In the genomic region with DNA sequence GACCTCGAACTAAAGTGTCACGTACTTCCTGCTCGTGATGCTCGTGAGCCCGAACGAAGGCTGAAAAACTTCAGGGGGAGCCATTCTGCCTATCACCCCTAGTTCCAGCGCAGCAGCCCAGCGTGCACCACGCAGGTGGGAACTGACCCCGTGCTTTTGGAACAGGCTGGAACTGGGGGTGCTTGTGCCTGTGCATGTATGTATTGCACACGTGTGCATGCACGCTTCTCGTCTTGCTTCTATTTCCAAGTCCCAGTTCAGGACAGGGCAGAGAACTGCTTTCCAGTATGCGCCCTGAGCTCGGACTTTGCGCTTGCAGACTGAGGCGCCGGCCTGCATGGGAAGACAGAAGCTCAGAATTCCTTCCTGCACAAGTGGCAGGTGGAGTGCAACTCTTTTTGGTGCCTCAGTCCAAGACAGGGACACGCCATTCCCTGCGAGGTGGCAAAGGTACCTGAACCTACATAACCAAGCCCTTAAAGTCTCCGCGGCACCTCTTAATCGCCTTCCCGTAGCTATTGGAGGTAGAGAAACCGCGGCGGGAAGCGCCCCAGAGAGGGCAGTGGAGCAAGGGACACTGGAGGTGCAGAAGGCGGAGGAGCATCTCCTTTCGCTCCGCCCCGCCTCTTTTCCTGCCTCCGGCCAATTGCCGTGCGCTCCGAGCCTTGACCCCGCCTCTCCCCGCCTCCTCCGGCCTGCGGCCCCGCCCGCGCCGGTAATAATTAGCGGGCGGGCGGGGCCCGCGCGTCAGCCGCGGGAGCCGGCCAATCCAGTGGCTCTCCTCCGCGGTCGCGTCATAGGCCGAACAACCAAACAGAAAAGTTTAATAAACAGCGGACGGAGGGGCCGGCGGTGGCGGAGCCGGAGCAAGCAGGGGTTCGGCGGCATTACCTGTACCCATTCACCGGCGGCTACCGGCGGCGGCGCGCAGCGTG, we compare ENCODE assay signal across 8 cellular contexts. TPM values are rescaled to one million over a fixed set of nuclear protein-coding genes. Genes with fewer than 3 reads are reported as not detected.
DNase-seq lines count a peak whose midpoint lies in the region; ATAC-seq and TF ChIP-seq lines count a peak whose summit lies in the region.

Gene ZFAND6, plus strand, starts transcription at position 826 of the 935 bp plus-strand sequence. CDS start 60,669 bp downstream, outside the sequence.

- no peaks in the 10 kb centered on the region for H3K36me3 ChIP-seq in BE2C

- no peaks in the 10 kb centered on the region for H3K27me3 Mint-ChIP-seq in activated CD4-positive, alpha-beta T cell treated with anti-CD3 and anti-CD28 coated beads for 36 hours

- TF ChIP-seq CTCF in BE2C (IDR thresholded peaks at IDR 0.05; ENCODE audit: low read depth, low read length) (no peak), choroid plexus epithelial cell (conservative IDR thresholded peaks at IDR 0.05; ENCODE audit: low read depth, low read length) (peak; percentile 1)

- no peaks in the 10 kb centered on the region for H3K9me3 Mint-ChIP-seq in activated CD4-positive, alpha-beta T cell treated with anti-CD3 and anti-CD28 coated beads for 36 hours (ENCODE audit: low read depth)

- peak; percentile 97 for DNase-seq in BE2C
- DNase-seq in GM19238 (ENCODE audit: insufficient read length, low spot score) = peak; percentile 84
- peak; percentile 97 for DNase-seq in NCI-H524 (lab: John Stamatoyannopoulos, UW)
- DNase-seq in activated CD4-positive, alpha-beta T cell treated with anti-CD3 and anti-CD28 coated beads for 36 hours = peak; percentile 97
- DNase-seq in choroid plexus epithelial cell (ENCODE audit: low read depth) = peak; percentile 94
- DNase-seq in kidney tubule cell (ENCODE audit: low spot score) = peak; percentile 97
- peak; percentile 84 to 95 (median 92) for DNase-seq in stimulated activated CD4-positive, alpha-beta T cell treated with anti-CD3 and anti-CD28 coated beads, Interleukin-1b, Interleukin-23, amount 100 ng/mL, for 24 hours (ENCODE audit: low read depth in 4 of 4, low spot score in 1 of 4)

- ATAC-seq in HG03442 (IDR thresholded peaks at IDR 0.05; ENCODE audit: unreplicated experiment) = peak; percentile 74
- ATAC-seq in activated CD4-positive, alpha-beta T cell treated with anti-CD3 and anti-CD28 coated beads for 36 hours = peak; percentile 83

- H3K27ac Mint-ChIP-seq in activated CD4-positive, alpha-beta T cell treated with anti-CD3 and anti-CD28 coated beads for 36 hours = peak within 1 kb of the TSS; percentile 87

- H3K4me1 Mint-ChIP-seq in activated CD4-positive, alpha-beta T cell treated with anti-CD3 and anti-CD28 coated beads for 36 hours = peaks cover 25% of the 10 kb centered on the region

- H3K4me3 Mint-ChIP-seq in activated CD4-positive, alpha-beta T cell treated with anti-CD3 and anti-CD28 coated beads for 36 hours = peak within 1 kb of the TSS; percentile 85

- peaks cover 1% of the 10 kb centered on the region for H3K36me3 Mint-ChIP-seq in activated CD4-positive, alpha-beta T cell treated with anti-CD3 and anti-CD28 coated beads for 36 hours (ENCODE audit: low read depth)

- intact Hi-C loops in activated CD4-positive, alpha-beta T cell treated with anti-CD3 and anti-CD28 coated beads for 36 hours (cut with DNase I, micrococcal nuclease) = loop anchor here (1.0 to 2.0 kb wide), 12 partner anchors 13 to 1186 kb away; partner anchors contain the start of genes BCL2A1 (in 2 of the 2), FAH (in 1 of the 2), MORF4L1 (in 1 of the 2) and MTHFS (in 1 of the 2)

- H3K4me1 ChIP-seq in BE2C = peaks cover 5% of the 10 kb centered on the region; the same call in 1 of the 2 replicates

- POLR2A ChIA-PET in activated CD4-positive, alpha-beta T cell treated with anti-CD3 and anti-CD28 coated beads for 36 hours (lab: Charles Lee) = interaction anchor here (0.7 to 1.7 kb wide), 3 partner anchors 92 to 135 kb away, joined by 3 to 4 read pairs (median 4); partner anchors contain the start of gene FAH

- CTCF ChIA-PET in activated CD4-positive, alpha-beta T cell treated with anti-CD3 and anti-CD28 coated beads for 36 hours (lab: Charles Lee) = interaction anchor here (0.6 to 3.8 kb wide), 5 partner anchors 9 to 114 kb away, joined by 3 to 17 read pairs (median 3); no protein-coding TSS in a partner anchor

- H3K27me3 ChIP-seq in BE2C = no peaks in the 10 kb centered on the region

- H3K9me3 ChIP-seq in BE2C = no peaks in the 10 kb centered on the region

- H3K4me3 ChIP-seq in BE2C (ENCODE audit: low read depth, low read length) (peak within 1 kb of the TSS; percentile 86), choroid plexus epithelial cell (ENCODE audit: low read depth, low read length) (peak within 1 kb of the TSS; percentile 72)

RNA-seq across cellular contexts. Expression of gene ZFAND6, which starts in this region (rescaled TPM):
- polyA plus RNA-seq in BE2C (2012; ENCODE audit: insufficient read depth, insufficient read length, low read depth) = 63.8 TPM
- 10 to 100 TPM; 30.2 to 37.2 TPM for total RNA-seq in activated CD4-positive, alpha-beta T cell treated with anti-CD3 and anti-CD28 coated beads for 36 hours

Comparison
In these comparisons a context has a peak if more than half of its experiments do, and no peak if none do; other contexts are left out.
1. Peak in every context shown above with its lines: DNase-seq, ATAC-seq and H3K4me3 ChIP-seq.